Comparison of ENCODE assay signal across 26 cellular contexts in genomic region chr2:7154666-7155065, GRCh38.
"Had no signal": no experiment of that assay in that cellular context is flagged by ENCODE, and none has a peak within 500 bp of the region (broad histone marks: within the 10 kb centered on the region; RNA-seq: fewer than 3 reads in every experiment).

No MANE protein-coding gene starts in this region.

- H3K36me3 ChIP-seq: ascending aorta, left lung, lower lobe of right lung, right atrium auricular region, stomach, thyroid gland, upper lobe of left lung had no signal

- DNase-seq: activated B cell treated with CpG ODN at 0.5 μM for 24 hours; activated CD4-positive, alpha-beta T cell treated with anti-CD3 and anti-CD28 coated beads, Interleukin-2, amount 50 U/mL, for 4 hours; activated naive CD4-positive, alpha-beta T cell treated with Interleukin-2 at 50 U/mL for 16 hours; activated naive CD8-positive, alpha-beta T cell treated with anti-CD3 and anti-CD28 coated beads for 36 hours; activated T-cell treated with anti-CD3 and anti-CD28 coated beads for 4 hours; activated T-cell treated with anti-CD3 and anti-CD28 coated beads, Interleukin-2, amount 50 U/mL, for 72 hours; dorsolateral prefrontal cortex; effector memory CD4-positive, alpha-beta T cell; kidney glomerular epithelial cell; left lung; lower lobe of right lung; mesenchymal stem cell; naive thymus-derived CD8-positive, alpha-beta T cell; nucleus accumbens; stimulated activated CD4-positive, alpha-beta T cell treated with anti-CD3 and anti-CD28 coated beads, Interleukin-1b, Interleukin-23, amount 100 ng/mL, for 48 hours; stimulated activated CD4-positive, alpha-beta T cell treated with anti-CD3 and anti-CD28 coated beads, Interleukin-4, amount 100 ng/mL, for 4 hours; stimulated activated CD8-positive, alpha-beta memory T cell treated with anti-CD3 and anti-CD28 coated beads, Interleukin-4, amount 100 ng/mL, for 48 hours; stomach; thyroid gland; upper lobe of left lung had no signal

- H3K4me3 ChIP-seq: ascending aorta, coronary artery, dorsolateral prefrontal cortex, left lung, lower lobe of right lung, right atrium auricular region, smooth muscle cell, stomach, thyroid gland, upper lobe of left lung had no signal

- H3K27ac ChIP-seq: ascending aorta, coronary artery, dorsolateral prefrontal cortex, left lung, lower lobe of right lung, parathyroid adenoma, right atrium auricular region, stomach, thyroid gland, upper lobe of left lung had no signal

- H3K9me3 ChIP-seq: ascending aorta, thyroid gland had no signal

- H3K27me3 ChIP-seq: ascending aorta, dorsolateral prefrontal cortex, left lung, right atrium auricular region, stomach, thyroid gland, upper lobe of left lung had no signal

- ATAC-seq: activated T-cell treated with anti-CD3 and anti-CD28 coated beads, Interleukin-2, amount 50 U/mL, for 72 hours; left lung; lower lobe of right lung; naive thymus-derived CD8-positive, alpha-beta T cell; stimulated activated memory B cell treated with anti-CD40 and anti-IgM and Interleukin-4, amounts not matched to agents 10 μg/mL and 1 μg/mL and 100 μg/mL, for 72 hours had no signal
